Comparison of ENCODE assay signal across 1 cellular context in genomic region chr19:43598445-43599240, GRCh38.
TF ChIP-seq lines count a peak whose summit lies in the region.

No MANE protein-coding gene starts in this region.

TF ChIP-seq in endothelial cell of umbilical vein, 7 proteins besides CTCF, POLR2A, EP300 and RAD21:
- TF ChIP-seq POLR2AphosphoS5 (IDR thresholded peaks at IDR 0.05; ENCODE audit: insufficient read depth, low read depth, low read length): no peak
- TF ChIP-seq GATA2 (IDR thresholded peaks at IDR 0.05; ENCODE audit: insufficient read depth, insufficient read length, low read depth, low read length): no peak
- TF ChIP-seq EZH2 (IDR thresholded peaks at IDR 0.05; ENCODE audit: borderline replicate concordance, low read depth, low read length, severe bottlenecking): no peak
- no peak for TF ChIP-seq MAX (IDR thresholded peaks at IDR 0.05; ENCODE audit: insufficient read depth, insufficient read length)
- no peak for TF ChIP-seq MYC (IDR thresholded peaks at IDR 0.05; ENCODE audit: low read depth, low read length)
- no peak for TF ChIP-seq JUN (IDR thresholded peaks at IDR 0.05; ENCODE audit: borderline replicate concordance, insufficient read depth, insufficient read length, low read depth)
- TF ChIP-seq FOS (IDR thresholded peaks at IDR 0.05; ENCODE audit: borderline replicate concordance, insufficient read depth, low read length): no peak
